ENCODE assay signal across 8 cellular contexts in genomic region chrX:40543661-40544328, GRCh38. TPM values are rescaled to one million over a fixed set of nuclear protein-coding genes. Genes with fewer than 3 reads are reported as not detected.
DNase-seq lines count a peak whose midpoint lies in the region; ATAC-seq and TF ChIP-seq lines count a peak whose summit lies in the region.

No MANE protein-coding gene starts in this region.

- intact Hi-C loops in Right ventricle myocardium inferior (cut with DNase I): loop anchor here (10.0 kb wide), 1 partner anchor 711 kb away; no protein-coding TSS in a partner anchor
- intact Hi-C loops in cardiac septum (cut with DNase I): loop anchor here (10.0 kb wide), 2 partner anchors 101 to 251 kb away; partner anchors contain the start of gene CXorf38
- intact Hi-C loops in activated T-helper 1 cell treated with anti-CD3 and anti-CD28 coated beads, Interleukin-12 subunit alpha, Interleukin-12 subunit beta, Interleukin-2, Interleukin-4 antibody, amounts not matched to agents 30 ng/mL and 10 ng/mL and 1 ng/mL, durations not matched to agents 14 hours and 24 hours and 36 hours (cut with micrococcal nuclease): loop anchor here (1.0 to 2.0 kb wide), 4 partner anchors 30 to 251 kb away; partner anchors contain the start of gene ATP6AP2

- peak; percentile 26 for ATAC-seq in Right ventricle myocardium inferior

- no peaks in the 10 kb centered on the region for H3K36me3 Mint-ChIP-seq in activated T-helper 1 cell treated with anti-CD3 and anti-CD28 coated beads, Interleukin-12 subunit alpha, Interleukin-12 subunit beta, Interleukin-2, Interleukin-4 antibody, amounts not matched to agents 30 ng/mL and 10 ng/mL and 1 ng/mL, durations not matched to agents 14 hours and 24 hours and 36 hours (ENCODE audit: low read depth)

- no peaks in the 10 kb centered on the region for H3K79me2 ChIP-seq in parathyroid adenoma

- no peak overlapping the region for H3K4me3 Mint-ChIP-seq in activated T-helper 1 cell treated with anti-CD3 and anti-CD28 coated beads, Interleukin-12 subunit alpha, Interleukin-12 subunit beta, Interleukin-2, Interleukin-4 antibody, amounts not matched to agents 30 ng/mL and 10 ng/mL and 1 ng/mL, durations not matched to agents 14 hours and 24 hours and 36 hours

- no peak overlapping the region for H3K27ac Mint-ChIP-seq in activated T-helper 1 cell treated with anti-CD3 and anti-CD28 coated beads, Interleukin-12 subunit alpha, Interleukin-12 subunit beta, Interleukin-2, Interleukin-4 antibody, amounts not matched to agents 30 ng/mL and 10 ng/mL and 1 ng/mL, durations not matched to agents 14 hours and 24 hours and 36 hours

- H3K27me3 Mint-ChIP-seq in activated T-helper 1 cell treated with anti-CD3 and anti-CD28 coated beads, Interleukin-12 subunit alpha, Interleukin-12 subunit beta, Interleukin-2, Interleukin-4 antibody, amounts not matched to agents 30 ng/mL and 10 ng/mL and 1 ng/mL, durations not matched to agents 14 hours and 24 hours and 36 hours (ENCODE audit: insufficient read depth): peaks cover 6% of the 10 kb centered on the region

- no peak overlapping the region for H3K9ac ChIP-seq in parathyroid adenoma

- no peaks in the 10 kb centered on the region for H3K27me3 ChIP-seq in parathyroid adenoma (ENCODE audit: control insufficient read depth, insufficient read depth, low read length)

- H3K4me1 ChIP-seq in parathyroid adenoma: peaks cover 16% of the 10 kb centered on the region

- no peaks in the 10 kb centered on the region for H3K9me3 Mint-ChIP-seq in activated T-helper 1 cell treated with anti-CD3 and anti-CD28 coated beads, Interleukin-12 subunit alpha, Interleukin-12 subunit beta, Interleukin-2, Interleukin-4 antibody, amounts not matched to agents 30 ng/mL and 10 ng/mL and 1 ng/mL, durations not matched to agents 14 hours and 24 hours and 36 hours

- peak overlapping the region; percentile 39 for H3K4me2 ChIP-seq in parathyroid adenoma (ENCODE audit: low read length)

- H3K27ac ChIP-seq in parathyroid adenoma: peak overlapping the region; percentile 62

- TF ChIP-seq CTCF in WI38 (IDR thresholded peaks at IDR 0.05; ENCODE audit: low read depth, low read length) (peak; percentile 70), parathyroid adenoma (IDR thresholded peaks at IDR 0.05) (peak; percentile 82)

- H2AFZ ChIP-seq in parathyroid adenoma: peak overlapping the region; percentile 73

- DNase-seq in Right ventricle myocardium inferior (ENCODE audit: missing footprints) (no peak), cardiac septum (ENCODE audit: low spot score) (no peak), NCI-H1417 (lab: John Stamatoyannopoulos, UW) (peak; percentile 62 to 94 (median 74)), germinal center (ENCODE audit: low spot score) (peak; percentile 5)
- DNase-seq in activated T-helper 1 cell treated with anti-CD3 and anti-CD28 coated beads, Interleukin-12 subunit alpha, Interleukin-12 subunit beta, Interleukin-2, Interleukin-4 antibody, amounts not matched to agents 30 ng/mL and 10 ng/mL and 1 ng/mL, durations not matched to agents 14 hours and 24 hours and 36 hours (ENCODE audit: low spot score): no peak
- no peak for DNase-seq in effector CD8-positive, alpha-beta T cell (lab: John Stamatoyannopoulos, UW)

- H3K4me1 Mint-ChIP-seq in activated T-helper 1 cell treated with anti-CD3 and anti-CD28 coated beads, Interleukin-12 subunit alpha, Interleukin-12 subunit beta, Interleukin-2, Interleukin-4 antibody, amounts not matched to agents 30 ng/mL and 10 ng/mL and 1 ng/mL, durations not matched to agents 14 hours and 24 hours and 36 hours (ENCODE audit: low read depth): peaks cover 21% of the 10 kb centered on the region

- H3K4me3 ChIP-seq in WI38 (ENCODE audit: low read depth, low read length): no peak overlapping the region
- H3K4me3 ChIP-seq in parathyroid adenoma (ENCODE audit: low read depth, low read length): peak overlapping the region; percentile 31

- H3K36me3 ChIP-seq in parathyroid adenoma (ENCODE audit: control insufficient read depth, insufficient read depth, low read length): no peaks in the 10 kb centered on the region

- no peaks in the 10 kb centered on the region for H3K9me3 ChIP-seq in parathyroid adenoma (ENCODE audit: control insufficient read depth, low read length)

RNA-seq across cellular contexts. Expression of gene ATP6AP2, which starts 37.0 kb away (rescaled TPM):
- total RNA-seq in Right ventricle myocardium inferior (43.5 TPM), cardiac septum (43.7 TPM)
- total RNA-seq in activated T-helper 1 cell treated with anti-CD3 and anti-CD28 coated beads, Interleukin-12 subunit alpha, Interleukin-12 subunit beta, Interleukin-2, Interleukin-4 antibody, amounts not matched to agents 30 ng/mL and 10 ng/mL and 1 ng/mL, durations not matched to agents 14 hours and 24 hours and 36 hours: 65.4 and 67.1 TPM in 2 replicates

Comparison
In these comparisons a context has a peak if more than half of its experiments do, and no peak if none do; other contexts are left out.
1. DNase-seq: peak in NCI-H1417 (3 of 3) and germinal center (single experiment); none in Right ventricle myocardium inferior (single experiment), cardiac septum (single experiment), activated T-helper 1 cell treated with anti-CD3 and anti-CD28 coated beads, Interleukin-12 subunit alpha, Interleukin-12 subunit beta, Interleukin-2, Interleukin-4 antibody, amounts not matched to agents 30 ng/mL and 10 ng/mL and 1 ng/mL, durations not matched to agents 14 hours and 24 hours and 36 hours (single experiment) and effector CD8-positive, alpha-beta T cell (single experiment).